In the genomic region with DNA sequence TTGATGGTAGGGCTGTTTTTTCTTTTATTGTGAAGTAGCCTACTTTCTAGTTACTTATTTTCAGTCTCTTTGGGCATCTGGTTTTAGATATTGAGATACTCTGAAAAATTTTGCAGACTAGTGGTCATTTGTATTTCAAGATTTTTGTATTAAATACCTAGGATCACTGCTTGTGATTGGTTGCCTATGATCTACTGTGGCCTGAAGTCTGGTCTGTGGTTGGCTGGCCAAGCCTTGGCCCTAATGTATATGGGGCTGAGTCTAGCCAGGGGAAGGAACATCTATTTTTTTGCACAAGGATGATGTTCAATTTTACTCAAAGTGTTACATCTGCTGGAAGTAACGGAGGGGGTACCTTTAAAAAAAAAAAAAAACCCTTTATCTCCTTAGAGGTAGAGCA, we compare ENCODE assay signal across 7 cellular contexts. TPM values are rescaled to one million over a fixed set of nuclear protein-coding genes. Genes with fewer than 3 reads are reported as not detected.
"Had no signal": no experiment of that assay in that cellular context is flagged by ENCODE, and none has a peak within 500 bp of the region (broad histone marks: within the 10 kb centered on the region; RNA-seq: fewer than 3 reads in every experiment).

No MANE protein-coding gene starts in this region.

RNA-seq across cellular contexts. Expression of a gene that starts 38.0 kb away (rescaled TPM):
- total RNA-seq: GM23248, GM23338, H1, H4, H7, H9, HFFc6 had no signal
- polyA plus RNA-seq: GM23248, H1 had no signal
